In genomic region chr4:18041114-18041513, GRCh38 we compare ENCODE assay signal across 29 cellular contexts.
"Had no signal": no experiment of that assay in that cellular context is flagged by ENCODE, and none has a peak within 500 bp of the region (broad histone marks: within the 10 kb centered on the region; RNA-seq: fewer than 3 reads in every experiment).

No MANE protein-coding gene starts in this region.

- H3K36me3 ChIP-seq: colonic mucosa, gastrocnemius medialis, thoracic aorta, tibial nerve, upper lobe of right lung, uterus had no signal

- H2AFZ ChIP-seq: parathyroid adenoma had no signal

- H3K27me3 ChIP-seq: colonic mucosa, gastrocnemius medialis, tibial nerve, upper lobe of right lung, uterus had no signal

- H3K4me3 Mint-ChIP-seq: dendritic cell treated with granulocyte-macrophage colony-stimulating factor and Interleukin-4, amounts not matched to agents 40 ng/mL and 50 ng/mL, for 4 days; endodermal cell; memory B cell; mesothelial cell of epicardium; natural killer cell treated with Interleukin-12 subunit alpha and Interleukin-12 subunit beta and Interleukin-15 and Interleukin-18, amount 100 ng/mL, for 72 hours; neural crest cell had no signal

- H3K27ac ChIP-seq: colonic mucosa, epithelial cell of prostate, gastrocnemius medialis, parathyroid adenoma, thoracic aorta, tibial nerve, upper lobe of right lung, uterus had no signal

- H3K36me3 Mint-ChIP-seq: memory B cell; mesothelial cell of epicardium; natural killer cell treated with Interleukin-12 subunit alpha and Interleukin-12 subunit beta and Interleukin-15 and Interleukin-18, amount 100 ng/mL, for 72 hours had no signal

- H3K27me3 Mint-ChIP-seq: dendritic cell treated with granulocyte-macrophage colony-stimulating factor and Interleukin-4, amounts not matched to agents 40 ng/mL and 50 ng/mL, for 4 days; progenitor cell of endocrine pancreas had no signal

- H3K4me1 ChIP-seq: colonic mucosa, gastrocnemius medialis, parathyroid adenoma, tibial nerve, upper lobe of right lung, uterus had no signal

- ATAC-seq: esophagus mucosa; gastrocnemius medialis; mucosa of descending colon; natural killer cell treated with Interleukin-12 subunit alpha and Interleukin-12 subunit beta and Interleukin-15 and Interleukin-18, amount 100 ng/mL, for 72 hours; sciatic nerve; upper lobe of right lung had no signal

- H3K79me2 ChIP-seq: parathyroid adenoma had no signal

- DNase-seq: colonic mucosa; effector CD8-positive, alpha-beta T cell; endodermal cell; foreskin fibroblast; gastrocnemius medialis; kidney; mucosa of descending colon; naive B cell; stimulated activated CD4-positive, alpha-beta T cell treated with anti-CD3 and anti-CD28 coated beads, Interleukin-12 subunit alpha, Interleukin-12 subunit beta, amount 100 ng/mL, for 4 hours; stimulated activated CD4-positive, alpha-beta T cell treated with anti-CD3 and anti-CD28 coated beads, Interleukin-1b, Interleukin-23, amount 100 ng/mL, for 48 hours; stimulated activated CD4-positive, alpha-beta T cell treated with anti-CD3 and anti-CD28 coated beads, Interleukin-4, amount 100 ng/mL, for 1 hour; stimulated activated CD8-positive, alpha-beta memory T cell treated with anti-CD3 and anti-CD28 coated beads, Interleukin-4, amount 100 ng/mL, for 48 hours; stimulated activated naive CD4-positive, alpha-beta T cell treated with Interleukin-2 at 50 U/mL for 16 hours; upper lobe of right lung; uterus had no signal

- H3K9me3 ChIP-seq: colonic mucosa, gastrocnemius medialis, mucosa of descending colon, thoracic aorta, tibial nerve, upper lobe of right lung, uterus had no signal

- H3K4me1 Mint-ChIP-seq: memory B cell, mesothelial cell of epicardium, naive B cell, neural crest cell had no signal

- H3K27ac Mint-ChIP-seq: dendritic cell treated with granulocyte-macrophage colony-stimulating factor and Interleukin-4, amounts not matched to agents 40 ng/mL and 50 ng/mL, for 4 days; endodermal cell; memory B cell; mesothelial cell of epicardium; natural killer cell treated with Interleukin-12 subunit alpha and Interleukin-12 subunit beta and Interleukin-15 and Interleukin-18, amount 100 ng/mL, for 72 hours had no signal

- H3K9me3 Mint-ChIP-seq: dendritic cell treated with granulocyte-macrophage colony-stimulating factor and Interleukin-4, amounts not matched to agents 40 ng/mL and 50 ng/mL, for 4 days; endodermal cell; memory B cell; mesothelial cell of epicardium; naive B cell; natural killer cell treated with Interleukin-12 subunit alpha and Interleukin-12 subunit beta and Interleukin-15 and Interleukin-18, amount 100 ng/mL, for 72 hours; neural crest cell had no signal

- H3K4me3 ChIP-seq: colonic mucosa, gastrocnemius medialis, lung, mucosa of descending colon, smooth muscle cell, thoracic aorta, tibial nerve, upper lobe of right lung, uterus had no signal

- H3K4me2 ChIP-seq: smooth muscle cell had no signal
